Comparison of ENCODE assay signal across 8 cellular contexts in genomic region chr3:44729384-44729910, GRCh38. TPM values are rescaled to one million over a fixed set of nuclear protein-coding genes. Genes with fewer than 3 reads are reported as not detected.
DNase-seq lines count a peak whose midpoint lies in the region; ATAC-seq, FAIRE-seq and TF ChIP-seq lines count a peak whose summit lies in the region.

TSS of gene ZNF501 (plus strand) at chr3:44729635. CDS start at chr3:44734422, 4,787 bp downstream.

- H4K20me1 ChIP-seq in HepG2 (ENCODE audit: insufficient read depth, low read length), result no peaks in the 10 kb centered on the region

- H3K27me3 ChIP-seq in HepG2 (ENCODE audit: control insufficient read depth in 1 of 2, insufficient read depth in 2 of 2, low read length in 2 of 2), result no peaks in the 10 kb centered on the region; a peak in 1 of 5 replicates

- peak; percentile 68 to 78; a peak in 3 of 4 replicates for TF ChIP-seq POLR2A in HepG2 (IDR thresholded peaks at IDR 0.05; ENCODE audit: insufficient read depth in 1 of 2, low read depth in 2 of 2, low read length in 2 of 2)

- H3K4me2 ChIP-seq in HepG2 (ENCODE audit: low read depth, low read length), result peak within 1 kb of the TSS; percentile 80

- POLR2A ChIA-PET in HepG2 (lab: Yijun Ruan, JAX), result interaction anchor here (1.0 to 2.5 kb wide), 5 partner anchors 13 to 251 kb away, joined by 3 to 26 read pairs (median 6); partner anchors contain the start of genes KIAA1143, KIF15 and ZNF660

- H3K9me3 ChIP-seq in HepG2 (ENCODE audit: low read length), result peaks cover 49% of the 10 kb centered on the region

- H3K4me3 ChIP-seq in HepG2 (replicated peaks in 1 of 3; ENCODE audit: insufficient read depth in 1 of 3, low read depth in 2 of 3, low read length in 3 of 3), result peak within 1 kb of the TSS; percentile 66 to 81 (median 76)

- WGBS in HepG2 (ENCODE audit: low lambda C conversion rate), result 28% methylated on average over 4 of the region's 46 CpGs

- CTCF ChIA-PET in HepG2 (lab: Yijun Ruan, JAX; ENCODE audit: low intra/inter-chr PET ratio, low total read pairs), result no interaction called here

- no TSS peak for BruUV-seq in HepG2 (replicated peaks; lab: Mats Ljungman, UMichigan)

- peak within 1 kb of the TSS; percentile 79 for H3K9ac ChIP-seq in HepG2 (ENCODE audit: insufficient read depth, low read depth, low read length)

- H3K4me1 ChIP-seq in HepG2 (ENCODE audit: insufficient read depth, low read length), result peaks cover 16% of the 10 kb centered on the region

- no peaks in the 10 kb centered on the region for H3K79me2 ChIP-seq in HepG2 (ENCODE audit: insufficient read depth, low read length)

- H3K36me3 ChIP-seq in HepG2 (replicated peaks in 1 of 2; ENCODE audit: control insufficient read depth in 1 of 2, insufficient read depth in 2 of 2, low read length in 2 of 2), result peaks cover 0 to 6% of the 10 kb centered on the region in 2 experiments; a peak in 2 of 5 replicates

- peak; percentile 38 for DNase-seq in GM04503 (ENCODE audit: low read depth)
- DNase-seq in NCI-H2196 (lab: John Stamatoyannopoulos, UW; ENCODE audit: unreplicated experiment), result peak; percentile 78
- DNase-seq in activated CD4-positive, alpha-beta T cell treated with anti-CD3 and anti-CD28 coated beads, Interleukin-2, amount 50 U/mL, for 24 hours (ENCODE audit: low read depth in 1 of 2, low spot score in 1 of 2), result peak; percentile 67 to 87
- peak; percentile 79 to 89 for DNase-seq in dermis microvascular lymphatic vessel endothelial cell (ENCODE audit: low read depth in 2 of 2)
- peak; percentile 90 for DNase-seq in HepG2 (ENCODE audit: low spot score)
- DNase-seq in stimulated activated CD4-positive, alpha-beta T cell treated with anti-CD3 and anti-CD28 coated beads, Interleukin-1b, Interleukin-23, amount 100 ng/mL, for 48 hours, result peak; percentile 90
- no peak for DNase-seq in SKM-1 treated with dmso at 0.1 percent for 144 hours (lab: John Stamatoyannopoulos, UW; ENCODE audit: unreplicated experiment)

- TF ChIP-seq RAD21 in HepG2 (CRISPR knock-in tag; IDR thresholded peaks at IDR 0.05), result no peak

- peak; percentile 26 for FAIRE-seq in HepG2 (lab: Jason Lieb, UNC)

- TF ChIP-seq EP300 in HepG2 (IDR thresholded peaks at IDR 0.05; ENCODE audit: low read depth in 2 of 2, low read length in 2 of 2), result no peak
- TF ChIP-seq EP300 in HepG2 (CRISPR knock-in tag; IDR thresholded peaks at IDR 0.05; ENCODE audit: borderline replicate concordance), result 0 out of 2 replicates have a peak, but pooled peaks have one; percentile 39

- peak within 1 kb of the TSS; percentile 54 for H3K27ac ChIP-seq in HepG2 (ENCODE audit: extremely low read length, insufficient read depth, low read length)

- TF ChIP-seq CTCF in HepG2 (CRISPR knock-in tag; IDR thresholded peaks at IDR 0.05), result peak; percentile 14; the same call in 1 of the 2 replicates

- in situ Hi-C loops in HepG2 (cut with HindIII; ENCODE audit: extremely low pct_ligation_motif_present, low pct_unique_long_range_greater_than_20kb), result no loop called here

- intact Hi-C loops in HepG2 (cut with micrococcal nuclease; ENCODE audit: unreplicated experiment), result loop anchor here (2.0 kb wide), 1 partner anchor 31 kb away; the partner anchor contains the start of genes KIAA1143 and KIF15

- H2AFZ ChIP-seq in HepG2 (ENCODE audit: low read length), result peak within 1 kb of the TSS; percentile 97

- peak; percentile 74 for ATAC-seq in HG02623 (IDR thresholded peaks at IDR 0.05; ENCODE audit: unreplicated experiment)
- ATAC-seq in HepG2, result peak; percentile 99

TF ChIP-seq in HepG2, 621 proteins besides CTCF, POLR2A, EP300 and RAD21 (continues in another document):
- TF ChIP-seq U2AF1 (optimal IDR thresholded peaks at IDR 0.05; ENCODE audit: low read depth, low read length), result peak; percentile 89
- no peak for TF ChIP-seq PCBP2 (optimal IDR thresholded peaks at IDR 0.05; ENCODE audit: low read depth, low read length, poor library complexity, severe bottlenecking)
- TF ChIP-seq ZNF331 (CRISPR knock-in tag; IDR thresholded peaks at IDR 0.05), result peak; percentile 47; the same call in 1 of the 2 replicates
- TF ChIP-seq ZBTB26 (CRISPR knock-in tag; IDR thresholded peaks at IDR 0.05; ENCODE audit: borderline replicate concordance), result peak; percentile 44; the same call in 1 of the 2 replicates
- TF ChIP-seq ESRRA (CRISPR knock-in tag; IDR thresholded peaks at IDR 0.05; ENCODE audit: low read depth), result 0 out of 2 replicates have a peak, but pooled peaks have one; percentile 42
- TF ChIP-seq, protein P1, sequence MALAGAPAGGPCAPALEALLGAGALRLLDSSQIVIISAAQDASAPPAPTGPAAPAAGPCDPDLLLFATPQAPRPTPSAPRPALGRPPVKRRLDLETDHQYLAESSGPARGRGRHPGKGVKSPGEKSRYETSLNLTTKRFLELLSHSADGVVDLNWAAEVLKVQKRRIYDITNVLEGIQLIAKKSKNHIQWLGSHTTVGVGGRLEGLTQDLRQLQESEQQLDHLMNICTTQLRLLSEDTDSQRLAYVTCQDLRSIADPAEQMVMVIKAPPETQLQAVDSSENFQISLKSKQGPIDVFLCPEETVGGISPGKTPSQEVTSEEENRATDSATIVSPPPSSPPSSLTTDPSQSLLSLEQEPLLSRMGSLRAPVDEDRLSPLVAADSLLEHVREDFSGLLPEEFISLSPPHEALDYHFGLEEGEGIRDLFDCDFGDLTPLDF (CRISPR knock-in tag; IDR thresholded peaks at IDR 0.05), result peak; percentile 85; the same call in 1 of the 2 replicates
- no peak for TF ChIP-seq CENPX (CRISPR knock-in tag; IDR thresholded peaks at IDR 0.05)
- no peak for TF ChIP-seq ZNF558 (CRISPR knock-in tag; IDR thresholded peaks at IDR 0.05; ENCODE audit: borderline replicate concordance)
- no peak for TF ChIP-seq ZBTB7A (CRISPR knock-in tag; IDR thresholded peaks at IDR 0.05)
- no peak for TF ChIP-seq ZFP36 (IDR thresholded peaks at IDR 0.05; ENCODE audit: borderline replicate concordance, low read depth, low read length, partially characterized antibody)

RNA-seq across cellular contexts. Expression of gene ZNF501, which starts in this region (rescaled TPM):
- total RNA-seq in dermis microvascular lymphatic vessel endothelial cell, result 3.2 and 4.2 TPM in 2 replicates
- total RNA-seq in HepG2 (2016; rRNA removed; fragmentation: Illumina TruSeq; extraction: Trizol), result 2.8 and 4.1 TPM in 2 replicates
- 0.51 and 0.88 TPM in 2 replicates for total RNA-seq in HepG2 (2016; cell fraction: cytosol; rRNA removed; fragmentation: Illumina TruSeq; extraction: Trizol; ENCODE audit: low read depth)
- total RNA-seq in HepG2 (2016; cell fraction: insoluble cytoplasmic fraction; rRNA removed; fragmentation: Illumina TruSeq; extraction: Trizol), result 2.4 and 4.9 TPM in 2 replicates
- 2.4 and 2.9 TPM in 2 replicates for total RNA-seq in HepG2 (2016; cell fraction: membrane; rRNA removed; fragmentation: Illumina TruSeq; extraction: Trizol)
- total RNA-seq in HepG2 (2016; cell fraction: nucleus; rRNA removed; fragmentation: Illumina TruSeq; extraction: Trizol), result 3.1 and 5.4 TPM in 2 replicates
- polyA plus RNA-seq in HepG2 (2011; rRNA removed), result 1.4 and 2.4 TPM in 2 replicates
- 1.2 and 1.8 TPM in 2 replicates for polyA plus RNA-seq in HepG2 (2011; cell fraction: cytosol; rRNA removed)
- polyA plus RNA-seq in HepG2 (2011; cell fraction: nucleus; rRNA removed), result 1.1 TPM in 2 replicates
- 2.2 and 2.6 TPM in 2 replicates for polyA plus RNA-seq in HepG2 (2012)
- 0.80 and 1.3 TPM in 2 replicates for polyA plus RNA-seq in HepG2 (2016; cell fraction: cytosol; fragmentation: Illumina TruSeq; extraction: Trizol; ENCODE audit: low read depth)
- polyA plus RNA-seq in HepG2 (2016; cell fraction: insoluble cytoplasmic fraction; fragmentation: Illumina TruSeq; extraction: Trizol; ENCODE audit: low read depth), result 2.9 and 3.9 TPM in 2 replicates
- polyA plus RNA-seq in HepG2 (2016; cell fraction: membrane; fragmentation: Illumina TruSeq; extraction: Trizol; ENCODE audit: low read depth), result 1.2 and 2.2 TPM in 2 replicates
- polyA plus RNA-seq in HepG2 (2016; cell fraction: nucleus; fragmentation: Illumina TruSeq; extraction: Trizol; ENCODE audit: insufficient read depth, low read depth), result 1.8 and 2.9 TPM in 2 replicates
- 2.2 TPM in 1 of 2 replicates, not detected in the other for polyA minus RNA-seq in HepG2 (2011; rRNA and poly(A)+ RNA removed; ENCODE audit: low replicate concordance)
- 1.7 and 2.4 TPM in 2 replicates for polyA minus RNA-seq in HepG2 (2011; cell fraction: cytosol; rRNA and poly(A)+ RNA removed)
- polyA minus RNA-seq in HepG2 (2011; cell fraction: nucleus; rRNA and poly(A)+ RNA removed), result 3.6 and 6.7 TPM in 2 replicates
